In genomic region chr2:169636440-169637097, GRCh38 we compare ENCODE assay signal across 28 cellular contexts. TPM values are rescaled to one million over a fixed set of nuclear protein-coding genes. Genes with fewer than 3 reads are reported as not detected.
"Had no signal": no experiment of that assay in that cellular context is flagged by ENCODE, and none has a peak within 500 bp of the region (broad histone marks: within the 10 kb centered on the region; RNA-seq: fewer than 3 reads in every experiment).

No MANE protein-coding gene starts in this region.

- DNase-seq: activated B cell treated with CpG ODN at 0.5 μM for 24 hours; activated CD4-positive, alpha-beta memory T cell treated with anti-CD3 and anti-CD28 coated beads, Interleukin-2, amount 10 ng/mL, durations not matched to agents 7 days and 5 days; activated CD4-positive, alpha-beta T cell treated with anti-CD3 and anti-CD28 coated beads, Interleukin-2, amount 10 ng/mL, durations not matched to agents 7 days and 5 days; activated gamma-delta T cell treated with Interleukin-2 at 50 U/mL for 16 hours; activated naive CD4-positive, alpha-beta T cell treated with anti-CD3 and anti-CD28 coated beads, Interleukin-2, amount 10 ng/mL, durations not matched to agents 7 days and 5 days; activated naive CD8-positive, alpha-beta T cell treated with anti-CD3 and anti-CD28 coated beads for 36 hours; activated T-cell treated with anti-CD3 and anti-CD28 coated beads for 4 hours; activated T-cell treated with anti-CD3 and anti-CD28 coated beads, Interleukin-2, amount 50 U/mL, for 48 hours; brain microvascular endothelial cell; cerebellar nuclear complex; Karpas-422; NCI-H1105 treated with DMSO at 0.1 percent for 48 hours; NCI-H1436 treated with DMSO at 0.1 percent for 48 hours; NCI-H187; NCI-H2081 treated with DMSO at 0.1 percent for 48 hours; NCI-H2171 treated with DMSO at 0.1 percent for 48 hours; NCI-H226; NCI-H526; NCI-H82; OCI-M1; SIG-M5; T-cell; T-helper 2 cell; T1000 had no signal

- H3K27me3 ChIP-seq: brain microvascular endothelial cell had no signal

- H3K9me3 Mint-ChIP-seq: activated B cell treated with CpG ODN at 0.5 μM for 24 hours; activated CD4-positive, alpha-beta memory T cell treated with anti-CD3 and anti-CD28 coated beads, Interleukin-2, amount 10 ng/mL, durations not matched to agents 7 days and 5 days; activated CD4-positive, alpha-beta T cell treated with anti-CD3 and anti-CD28 coated beads, Interleukin-2, amount 10 ng/mL, durations not matched to agents 7 days and 5 days; activated naive CD4-positive, alpha-beta T cell treated with anti-CD3 and anti-CD28 coated beads, Interleukin-2, amount 10 ng/mL, durations not matched to agents 7 days and 5 days; activated naive CD8-positive, alpha-beta T cell treated with anti-CD3 and anti-CD28 coated beads for 36 hours; activated T-helper 17 cell treated with anti-CD3 and anti-CD28 coated beads, Interleukin-2, amount 50 U/mL, for 72 hours; T-cell had no signal

- H3K27ac ChIP-seq: brain microvascular endothelial cell had no signal

- H3K4me3 Mint-ChIP-seq: activated B cell treated with CpG ODN at 0.5 μM for 24 hours; activated CD4-positive, alpha-beta memory T cell treated with anti-CD3 and anti-CD28 coated beads, Interleukin-2, amount 10 ng/mL, durations not matched to agents 7 days and 5 days; activated CD4-positive, alpha-beta T cell treated with anti-CD3 and anti-CD28 coated beads, Interleukin-2, amount 10 ng/mL, durations not matched to agents 7 days and 5 days; activated naive CD4-positive, alpha-beta T cell treated with anti-CD3 and anti-CD28 coated beads, Interleukin-2, amount 10 ng/mL, durations not matched to agents 7 days and 5 days; activated naive CD8-positive, alpha-beta T cell treated with anti-CD3 and anti-CD28 coated beads for 36 hours; activated T-helper 17 cell treated with anti-CD3 and anti-CD28 coated beads, Interleukin-2, amount 50 U/mL, for 72 hours; T-cell had no signal

- H3K27me3 Mint-ChIP-seq: activated B cell treated with CpG ODN at 0.5 μM for 24 hours; activated CD4-positive, alpha-beta memory T cell treated with anti-CD3 and anti-CD28 coated beads, Interleukin-2, amount 10 ng/mL, durations not matched to agents 7 days and 5 days; activated CD4-positive, alpha-beta T cell treated with anti-CD3 and anti-CD28 coated beads, Interleukin-2, amount 10 ng/mL, durations not matched to agents 7 days and 5 days; activated naive CD4-positive, alpha-beta T cell treated with anti-CD3 and anti-CD28 coated beads, Interleukin-2, amount 10 ng/mL, durations not matched to agents 7 days and 5 days; activated naive CD8-positive, alpha-beta T cell treated with anti-CD3 and anti-CD28 coated beads for 36 hours; activated T-helper 17 cell treated with anti-CD3 and anti-CD28 coated beads, Interleukin-2, amount 50 U/mL, for 72 hours; T-cell had no signal

- H3K27ac Mint-ChIP-seq: activated B cell treated with CpG ODN at 0.5 μM for 24 hours; activated CD4-positive, alpha-beta memory T cell treated with anti-CD3 and anti-CD28 coated beads, Interleukin-2, amount 10 ng/mL, durations not matched to agents 7 days and 5 days; activated CD4-positive, alpha-beta T cell treated with anti-CD3 and anti-CD28 coated beads, Interleukin-2, amount 10 ng/mL, durations not matched to agents 7 days and 5 days; activated naive CD4-positive, alpha-beta T cell treated with anti-CD3 and anti-CD28 coated beads, Interleukin-2, amount 10 ng/mL, durations not matched to agents 7 days and 5 days; activated naive CD8-positive, alpha-beta T cell treated with anti-CD3 and anti-CD28 coated beads for 36 hours; activated T-helper 17 cell treated with anti-CD3 and anti-CD28 coated beads, Interleukin-2, amount 50 U/mL, for 72 hours; T-cell had no signal

- FAIRE-seq: colon had no signal

- H3K4me1 Mint-ChIP-seq: activated B cell treated with CpG ODN at 0.5 μM for 24 hours; activated CD4-positive, alpha-beta memory T cell treated with anti-CD3 and anti-CD28 coated beads, Interleukin-2, amount 10 ng/mL, durations not matched to agents 7 days and 5 days; activated CD4-positive, alpha-beta T cell treated with anti-CD3 and anti-CD28 coated beads, Interleukin-2, amount 10 ng/mL, durations not matched to agents 7 days and 5 days; activated naive CD4-positive, alpha-beta T cell treated with anti-CD3 and anti-CD28 coated beads, Interleukin-2, amount 10 ng/mL, durations not matched to agents 7 days and 5 days; activated naive CD8-positive, alpha-beta T cell treated with anti-CD3 and anti-CD28 coated beads for 36 hours; activated T-helper 17 cell treated with anti-CD3 and anti-CD28 coated beads, Interleukin-2, amount 50 U/mL, for 72 hours; T-cell had no signal

- ATAC-seq: activated T-helper 17 cell treated with anti-CD3 and anti-CD28 coated beads, Interleukin-2, amount 50 U/mL, for 72 hours; T-cell had no signal

RNA-seq across cellular contexts. Expression of gene CFAP210, which starts 57.6 kb away (rescaled TPM):
- total RNA-seq: activated B cell treated with CpG ODN at 0.5 μM for 24 hours; activated CD4-positive, alpha-beta memory T cell treated with anti-CD3 and anti-CD28 coated beads, Interleukin-2, amount 10 ng/mL, durations not matched to agents 7 days and 5 days; activated CD4-positive, alpha-beta T cell treated with anti-CD3 and anti-CD28 coated beads, Interleukin-2, amount 10 ng/mL, durations not matched to agents 7 days and 5 days; activated naive CD8-positive, alpha-beta T cell treated with anti-CD3 and anti-CD28 coated beads for 36 hours; activated T-helper 17 cell treated with anti-CD3 and anti-CD28 coated beads, Interleukin-2, amount 50 U/mL, for 72 hours; cardiac septum; RPMI7951 had no signal
